ENCODE assay signal across 22 cellular contexts in genomic region chr7:55377162-55377810, GRCh38.
"Had no signal": no experiment of that assay in that cellular context is flagged by ENCODE, and none has a peak within 500 bp of the region (broad histone marks: within the 10 kb centered on the region; RNA-seq: fewer than 3 reads in every experiment).

No MANE protein-coding gene starts in this region.

- ATAC-seq: esophagus mucosa; gastrocnemius medialis; left lung; mucosa of descending colon; natural killer cell treated with Interleukin-12 subunit alpha and Interleukin-12 subunit beta and Interleukin-15 and Interleukin-18, amount 100 ng/mL, for 72 hours; stimulated activated effector memory CD8-positive, alpha-beta T cell treated with anti-CD3 and anti-CD28 coated beads, Interleukin-12 subunit alpha, Interleukin-12 subunit beta, amount 100 ng/mL, for 72 hours had no signal

- H3K9me3 ChIP-seq: gastrocnemius medialis, left lung, mucosa of descending colon, sigmoid colon, stomach, testis, tibial artery had no signal

- H3K27ac ChIP-seq: dorsolateral prefrontal cortex, epithelial cell of prostate, gastrocnemius medialis, left lung, neural progenitor cell, parathyroid adenoma, sigmoid colon, stomach, testis, tibial artery had no signal

- H3K27me3 ChIP-seq: dorsolateral prefrontal cortex, gastrocnemius medialis, left lung, neural progenitor cell, sigmoid colon, stomach, testis, tibial artery had no signal

- DNase-seq: dorsolateral prefrontal cortex; effector CD4-positive, alpha-beta T cell; foreskin fibroblast; gastrocnemius medialis; head of caudate nucleus; left lung; mesenchymal stem cell; mucosa of descending colon; naive B cell; sigmoid colon; stimulated activated CD4-positive, alpha-beta T cell treated with anti-CD3 and anti-CD28 coated beads, Interleukin-2, amount 100 ng/mL, for 24 hours; stimulated activated CD4-positive, alpha-beta T cell treated with anti-CD3 and anti-CD28 coated beads, Interleukin-4, amount 100 ng/mL, for 24 hours; stimulated activated naive CD4-positive, alpha-beta T cell treated with Interleukin-2 at 50 U/mL for 16 hours; stomach; testis; tibial artery had no signal

- H3K36me3 ChIP-seq: gastrocnemius medialis, left lung, neural progenitor cell, sigmoid colon, stomach, tibial artery had no signal

- H3K4me1 ChIP-seq: gastrocnemius medialis, left lung, neural progenitor cell, parathyroid adenoma, sigmoid colon, stomach, tibial artery had no signal

- H3K4me3 ChIP-seq: dorsolateral prefrontal cortex, gastrocnemius medialis, left lung, mucosa of descending colon, neural progenitor cell, sigmoid colon, stomach, testis, tibial artery had no signal
